In genomic region chr13:28613562-28613961, GRCh38 we compare ENCODE assay signal across 1 cellular context.
TF ChIP-seq lines count a peak whose summit lies in the region.

No MANE protein-coding gene starts in this region.

TF ChIP-seq in IMR-90, 13 proteins besides CTCF, POLR2A, EP300 and RAD21:
- TF ChIP-seq FOS (IDR thresholded peaks at IDR 0.05; ENCODE audit: low read depth, low read length) = no peak
- no peak for TF ChIP-seq NFE2L2 (IDR thresholded peaks at IDR 0.05; ENCODE audit: low read depth, low read length)
- no peak for TF ChIP-seq CHD1 (IDR thresholded peaks at IDR 0.05; ENCODE audit: low read depth, low read length)
- TF ChIP-seq USF2 (IDR thresholded peaks at IDR 0.05; ENCODE audit: low read depth, low read length) = no peak
- TF ChIP-seq SMC3 (IDR thresholded peaks at IDR 0.05; ENCODE audit: low read depth, low read length) = no peak
- no peak for TF ChIP-seq MAZ (IDR thresholded peaks at IDR 0.05; ENCODE audit: borderline replicate concordance, low read depth, low read length)
- TF ChIP-seq CEBPB (IDR thresholded peaks at IDR 0.05; ENCODE audit: low read depth, low read length) = no peak
- TF ChIP-seq RCOR1 (IDR thresholded peaks at IDR 0.05; ENCODE audit: insufficient replicate concordance, low read length) = no peak
- no peak for TF ChIP-seq ELK1 (IDR thresholded peaks at IDR 0.05; ENCODE audit: borderline replicate concordance, low read depth, low read length)
- no peak for TF ChIP-seq BHLHE40 (IDR thresholded peaks at IDR 0.05; ENCODE audit: low read depth, low read length)
- TF ChIP-seq MXI1 (IDR thresholded peaks at IDR 0.05; ENCODE audit: borderline replicate concordance, low read depth, low read length) = no peak
- no peak for TF ChIP-seq MAFK (IDR thresholded peaks at IDR 0.05; ENCODE audit: low read depth, low read length)
- TF ChIP-seq RFX5 (IDR thresholded peaks at IDR 0.05; ENCODE audit: low read depth, low read length) = no peak
TF ChIP-seq in IMR-90: peak in this region for 0.
